1 cellular context compared by ENCODE assay signal in genomic region chr5:149152317-149152746, GRCh38.
TF ChIP-seq lines count a peak whose summit lies in the region.

No MANE protein-coding gene starts in this region.

TF ChIP-seq in HepG2, 621 proteins besides CTCF, POLR2A, EP300 and RAD21 (continued from another document and continues in another):
- TF ChIP-seq ZBED4 (CRISPR knock-in tag; IDR thresholded peaks at IDR 0.05; ENCODE audit: borderline replicate concordance) (peak; percentile 59; the same call in 1 of the 2 replicates), SALL2 (CRISPR knock-in tag; IDR thresholded peaks at IDR 0.05) (no peak), MTA1 (CRISPR knock-in tag; IDR thresholded peaks at IDR 0.05; ENCODE audit: borderline replicate concordance) (no peak), GPN1 (CRISPR knock-in tag; IDR thresholded peaks at IDR 0.05; ENCODE audit: borderline replicate concordance) (no peak), RFXANK (CRISPR knock-in tag; IDR thresholded peaks at IDR 0.05) (0 out of 2 replicates have a peak, but pooled peaks have one; percentile 44), ADNP (CRISPR knock-in tag; IDR thresholded peaks at IDR 0.05) (no peak), MXI1 (IDR thresholded peaks at IDR 0.05; ENCODE audit: borderline replicate concordance, low read depth, low read length) (peak; percentile 22; the same call in 1 of the 3 replicates), ZNF850 (CRISPR knock-in tag; conservative IDR thresholded peaks at IDR 0.05) (no peak), ZNF775 (CRISPR knock-in tag; IDR thresholded peaks at IDR 0.05; ENCODE audit: borderline replicate concordance) (no peak), ZNF562 (CRISPR knock-in tag; IDR thresholded peaks at IDR 0.05; ENCODE audit: borderline replicate concordance) (no peak), ZNF350 (CRISPR knock-in tag; IDR thresholded peaks at IDR 0.05; ENCODE audit: borderline replicate concordance, low read depth) (no peak), ZNF644 (CRISPR knock-in tag; IDR thresholded peaks at IDR 0.05; ENCODE audit: low read depth) (no peak), TGIF2 (CRISPR knock-in tag; IDR thresholded peaks at IDR 0.05) (no peak), RELA (CRISPR knock-in tag; IDR thresholded peaks at IDR 0.05) (0 out of 2 replicates have a peak, but pooled peaks have one; percentile 43), ELF3 (CRISPR knock-in tag; IDR thresholded peaks at IDR 0.05) (peak; percentile 88), ZNF567 (CRISPR knock-in tag; IDR thresholded peaks at IDR 0.05; ENCODE audit: borderline replicate concordance) (no peak), PAXIP1 (CRISPR knock-in tag; conservative IDR thresholded peaks at IDR 0.05) (peak; percentile 93), POGZ (CRISPR knock-in tag; IDR thresholded peaks at IDR 0.05) (peak; percentile 81), ETV6 (CRISPR knock-in tag; conservative IDR thresholded peaks at IDR 0.05) (no peak), ZNF879 (CRISPR knock-in tag; IDR thresholded peaks at IDR 0.05) (no peak), ZNF710 (CRISPR knock-in tag; IDR thresholded peaks at IDR 0.05; ENCODE audit: borderline replicate concordance) (peak; percentile 65; the same call in 1 of the 2 replicates)
- TF ChIP-seq, protein P1, sequence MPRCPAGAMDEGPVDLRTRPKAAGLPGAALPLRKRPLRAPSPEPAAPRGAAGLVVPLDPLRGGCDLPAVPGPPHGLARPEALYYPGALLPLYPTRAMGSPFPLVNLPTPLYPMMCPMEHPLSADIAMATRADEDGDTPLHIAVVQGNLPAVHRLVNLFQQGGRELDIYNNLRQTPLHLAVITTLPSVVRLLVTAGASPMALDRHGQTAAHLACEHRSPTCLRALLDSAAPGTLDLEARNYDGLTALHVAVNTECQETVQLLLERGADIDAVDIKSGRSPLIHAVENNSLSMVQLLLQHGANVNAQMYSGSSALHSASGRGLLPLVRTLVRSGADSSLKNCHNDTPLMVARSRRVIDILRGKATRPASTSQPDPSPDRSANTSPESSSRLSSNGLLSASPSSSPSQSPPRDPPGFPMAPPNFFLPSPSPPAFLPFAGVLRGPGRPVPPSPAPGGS (CRISPR knock-in tag; IDR thresholded peaks at IDR 0.05), result no peak
- TF ChIP-seq, protein P2, sequence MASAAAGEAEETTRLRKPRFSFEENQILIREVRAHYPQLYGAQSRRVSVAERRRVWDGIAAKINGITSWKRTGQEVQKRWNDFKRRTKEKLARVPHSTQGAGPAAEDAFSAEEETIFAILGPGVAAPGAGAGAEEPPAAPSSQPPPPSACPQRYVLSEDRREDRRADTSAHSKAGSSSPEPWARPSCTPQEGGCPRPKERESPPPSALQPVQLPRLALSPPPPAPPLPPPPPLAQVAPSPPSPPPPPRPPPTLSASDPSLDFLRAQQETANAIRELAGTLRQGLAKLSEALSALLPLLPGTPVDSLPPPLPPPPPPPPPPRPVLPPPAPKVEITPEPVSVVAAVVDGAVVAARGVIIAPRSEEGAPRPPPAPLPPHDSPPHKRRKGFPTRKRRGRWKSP (CRISPR knock-in tag; IDR thresholded peaks at IDR 0.05), result peak; percentile 44; the same call in 1 of the 2 replicates
- TF ChIP-seq, protein P3, sequence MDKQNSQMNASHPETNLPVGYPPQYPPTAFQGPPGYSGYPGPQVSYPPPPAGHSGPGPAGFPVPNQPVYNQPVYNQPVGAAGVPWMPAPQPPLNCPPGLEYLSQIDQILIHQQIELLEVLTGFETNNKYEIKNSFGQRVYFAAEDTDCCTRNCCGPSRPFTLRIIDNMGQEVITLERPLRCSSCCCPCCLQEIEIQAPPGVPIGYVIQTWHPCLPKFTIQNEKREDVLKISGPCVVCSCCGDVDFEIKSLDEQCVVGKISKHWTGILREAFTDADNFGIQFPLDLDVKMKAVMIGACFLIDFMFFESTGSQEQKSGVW (CRISPR knock-in tag; IDR thresholded peaks at IDR 0.05; ENCODE audit: borderline replicate concordance), result no peak
- TF ChIP-seq, protein P4, sequence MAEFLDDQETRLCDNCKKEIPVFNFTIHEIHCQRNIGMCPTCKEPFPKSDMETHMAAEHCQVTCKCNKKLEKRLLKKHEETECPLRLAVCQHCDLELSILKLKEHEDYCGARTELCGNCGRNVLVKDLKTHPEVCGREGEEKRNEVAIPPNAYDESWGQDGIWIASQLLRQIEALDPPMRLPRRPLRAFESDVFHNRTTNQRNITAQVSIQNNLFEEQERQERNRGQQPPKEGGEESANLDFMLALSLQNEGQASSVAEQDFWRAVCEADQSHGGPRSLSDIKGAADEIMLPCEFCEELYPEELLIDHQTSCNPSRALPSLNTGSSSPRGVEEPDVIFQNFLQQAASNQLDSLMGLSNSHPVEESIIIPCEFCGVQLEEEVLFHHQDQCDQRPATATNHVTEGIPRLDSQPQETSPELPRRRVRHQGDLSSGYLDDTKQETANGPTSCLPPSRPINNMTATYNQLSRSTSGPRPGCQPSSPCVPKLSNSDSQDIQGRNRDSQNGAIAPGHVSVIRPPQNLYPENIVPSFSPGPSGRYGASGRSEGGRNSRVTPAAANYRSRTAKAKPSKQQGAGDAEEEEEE (CRISPR knock-in tag; IDR thresholded peaks at IDR 0.05; ENCODE audit: borderline replicate concordance), result no peak
- TF ChIP-seq, protein P5, sequence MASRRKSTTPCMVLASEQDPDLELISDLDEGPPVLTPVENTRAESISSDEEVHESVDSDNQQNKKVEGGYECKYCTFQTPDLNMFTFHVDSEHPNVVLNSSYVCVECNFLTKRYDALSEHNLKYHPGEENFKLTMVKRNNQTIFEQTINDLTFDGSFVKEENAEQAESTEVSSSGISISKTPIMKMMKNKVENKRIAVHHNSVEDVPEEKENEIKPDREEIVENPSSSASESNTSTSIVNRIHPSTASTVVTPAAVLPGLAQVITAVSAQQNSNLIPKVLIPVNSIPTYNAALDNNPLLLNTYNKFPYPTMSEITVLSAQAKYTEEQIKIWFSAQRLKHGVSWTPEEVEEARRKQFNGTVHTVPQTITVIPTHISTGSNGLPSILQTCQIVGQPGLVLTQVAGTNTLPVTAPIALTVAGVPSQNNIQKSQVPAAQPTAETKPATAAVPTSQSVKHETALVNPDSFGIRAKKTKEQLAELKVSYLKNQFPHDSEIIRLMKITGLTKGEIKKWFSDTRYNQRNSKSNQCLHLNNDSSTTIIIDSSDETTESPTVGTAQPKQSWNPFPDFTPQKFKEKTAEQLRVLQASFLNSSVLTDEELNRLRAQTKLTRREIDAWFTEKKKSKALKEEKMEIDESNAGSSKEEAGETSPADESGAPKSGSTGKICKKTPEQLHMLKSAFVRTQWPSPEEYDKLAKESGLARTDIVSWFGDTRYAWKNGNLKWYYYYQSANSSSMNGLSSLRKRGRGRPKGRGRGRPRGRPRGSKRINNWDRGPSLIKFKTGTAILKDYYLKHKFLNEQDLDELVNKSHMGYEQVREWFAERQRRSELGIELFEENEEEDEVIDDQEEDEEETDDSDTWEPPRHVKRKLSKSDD (CRISPR knock-in tag; IDR thresholded peaks at IDR 0.05; ENCODE audit: low read depth), result no peak
- TF ChIP-seq, protein P6, sequence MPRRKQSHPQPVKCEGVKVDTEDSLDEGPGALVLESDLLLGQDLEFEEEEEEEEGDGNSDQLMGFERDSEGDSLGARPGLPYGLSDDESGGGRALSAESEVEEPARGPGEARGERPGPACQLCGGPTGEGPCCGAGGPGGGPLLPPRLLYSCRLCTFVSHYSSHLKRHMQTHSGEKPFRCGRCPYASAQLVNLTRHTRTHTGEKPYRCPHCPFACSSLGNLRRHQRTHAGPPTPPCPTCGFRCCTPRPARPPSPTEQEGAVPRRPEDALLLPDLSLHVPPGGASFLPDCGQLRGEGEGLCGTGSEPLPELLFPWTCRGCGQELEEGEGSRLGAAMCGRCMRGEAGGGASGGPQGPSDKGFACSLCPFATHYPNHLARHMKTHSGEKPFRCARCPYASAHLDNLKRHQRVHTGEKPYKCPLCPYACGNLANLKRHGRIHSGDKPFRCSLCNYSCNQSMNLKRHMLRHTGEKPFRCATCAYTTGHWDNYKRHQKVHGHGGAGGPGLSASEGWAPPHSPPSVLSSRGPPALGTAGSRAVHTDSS (CRISPR knock-in tag; conservative IDR thresholded peaks at IDR 0.05), result no peak
- TF ChIP-seq, protein P7, sequence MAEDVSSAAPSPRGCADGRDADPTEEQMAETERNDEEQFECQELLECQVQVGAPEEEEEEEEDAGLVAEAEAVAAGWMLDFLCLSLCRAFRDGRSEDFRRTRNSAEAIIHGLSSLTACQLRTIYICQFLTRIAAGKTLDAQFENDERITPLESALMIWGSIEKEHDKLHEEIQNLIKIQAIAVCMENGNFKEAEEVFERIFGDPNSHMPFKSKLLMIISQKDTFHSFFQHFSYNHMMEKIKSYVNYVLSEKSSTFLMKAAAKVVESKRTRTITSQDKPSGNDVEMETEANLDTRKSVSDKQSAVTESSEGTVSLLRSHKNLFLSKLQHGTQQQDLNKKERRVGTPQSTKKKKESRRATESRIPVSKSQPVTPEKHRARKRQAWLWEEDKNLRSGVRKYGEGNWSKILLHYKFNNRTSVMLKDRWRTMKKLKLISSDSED (CRISPR knock-in tag; IDR thresholded peaks at IDR 0.05), result no peak
- TF ChIP-seq, protein P8, sequence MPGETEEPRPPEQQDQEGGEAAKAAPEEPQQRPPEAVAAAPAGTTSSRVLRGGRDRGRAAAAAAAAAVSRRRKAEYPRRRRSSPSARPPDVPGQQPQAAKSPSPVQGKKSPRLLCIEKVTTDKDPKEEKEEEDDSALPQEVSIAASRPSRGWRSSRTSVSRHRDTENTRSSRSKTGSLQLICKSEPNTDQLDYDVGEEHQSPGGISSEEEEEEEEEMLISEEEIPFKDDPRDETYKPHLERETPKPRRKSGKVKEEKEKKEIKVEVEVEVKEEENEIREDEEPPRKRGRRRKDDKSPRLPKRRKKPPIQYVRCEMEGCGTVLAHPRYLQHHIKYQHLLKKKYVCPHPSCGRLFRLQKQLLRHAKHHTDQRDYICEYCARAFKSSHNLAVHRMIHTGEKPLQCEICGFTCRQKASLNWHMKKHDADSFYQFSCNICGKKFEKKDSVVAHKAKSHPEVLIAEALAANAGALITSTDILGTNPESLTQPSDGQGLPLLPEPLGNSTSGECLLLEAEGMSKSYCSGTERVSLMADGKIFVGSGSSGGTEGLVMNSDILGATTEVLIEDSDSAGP (CRISPR knock-in tag; IDR thresholded peaks at IDR 0.05; ENCODE audit: borderline replicate concordance), result no peak
